ENCODE assay signal across 19 cellular contexts in the genomic region with DNA sequence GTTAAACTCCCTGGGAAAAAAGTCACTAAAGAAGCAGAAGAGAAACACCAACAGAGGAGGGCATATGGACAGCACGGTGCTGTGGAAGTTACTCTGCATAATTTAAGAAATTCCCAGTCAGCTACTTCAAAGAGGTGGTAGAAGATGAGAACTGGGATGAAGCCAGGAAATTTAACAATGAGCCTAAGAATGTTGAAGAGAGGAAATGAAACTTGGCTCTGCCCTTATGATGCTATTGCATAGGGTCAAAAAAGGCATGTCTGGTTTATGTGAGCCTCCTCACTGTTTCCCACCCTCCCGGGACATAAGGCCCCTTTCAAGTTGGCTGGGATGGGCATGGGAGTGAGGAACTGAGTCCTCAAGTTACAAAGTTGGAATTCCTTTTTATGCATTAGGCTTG. TPM values are rescaled to one million over a fixed set of nuclear protein-coding genes. Genes with fewer than 3 reads are reported as not detected.
DNase-seq lines count a peak whose midpoint lies in the region; ATAC-seq and TF ChIP-seq lines count a peak whose summit lies in the region.
"Had no signal": no experiment of that assay in that cellular context is flagged by ENCODE, and none has a peak within 500 bp of the region (broad histone marks: within the 10 kb centered on the region; RNA-seq: fewer than 3 reads in every experiment).

No MANE protein-coding gene starts in this region.

- no TSS peak for BruUV-seq in A673 (replicated peaks; lab: Mats Ljungman, UMichigan)
- BruUV-seq in Caco-2 (replicated peaks; lab: Mats Ljungman, UMichigan) = no TSS peak

- H3K27ac ChIP-seq in A673 (ENCODE audit: low read depth, low read length, poor library complexity, severe bottlenecking) = no peak overlapping the region
- H3K27ac ChIP-seq in spleen = no peak overlapping the region

- H3K27me3 Mint-ChIP-seq in Caco-2 (ENCODE audit: insufficient read depth, unreplicated experiment) = no peaks in the 10 kb centered on the region

- POLR2A ChIA-PET in A673 (lab: Charles Lee; ENCODE audit: low non-redundant PET) = interaction anchor here (0.5 kb wide), 1 partner anchor 58 kb away, joined by 3 read pairs; no protein-coding TSS in a partner anchor
- POLR2A ChIA-PET in Caco-2 (lab: Charles Lee) = interaction anchor here (0.9 kb wide), 1 partner anchor 52 kb away, joined by 3 read pairs; no protein-coding TSS in a partner anchor

- H3K4me3 Mint-ChIP-seq in Caco-2 (ENCODE audit: unreplicated experiment) = no peak overlapping the region
- H3K4me3 Mint-ChIP-seq: CD14-positive monocyte, GM23338 had no signal

- no peaks in the 10 kb centered on the region for H3K36me3 ChIP-seq in A673 (ENCODE audit: insufficient read depth, low read length, poor library complexity, severe bottlenecking)
- no peaks in the 10 kb centered on the region for H3K36me3 ChIP-seq in Caco-2 (ENCODE audit: control insufficient read depth, insufficient read depth, low read length)
- H3K36me3 ChIP-seq in spleen = no peaks in the 10 kb centered on the region

- no peaks in the 10 kb centered on the region for H3K27me3 ChIP-seq in A673 (replicated peaks; ENCODE audit: insufficient read depth, low read depth, low read length, poor library complexity)
- no peaks in the 10 kb centered on the region for H3K27me3 ChIP-seq in Caco-2 (replicated peaks; ENCODE audit: control insufficient read depth, insufficient read depth, low read length)
- H3K27me3 ChIP-seq in spleen (replicated peaks in 1 of 7) = peaks cover 0 to 8% (median 0%) of the 10 kb centered on the region in 7 donors

- H3K27ac Mint-ChIP-seq in Caco-2 (ENCODE audit: unreplicated experiment) = peak overlapping the region; percentile 19
- H3K27ac Mint-ChIP-seq: CD14-positive monocyte, GM23338 had no signal

- ATAC-seq in GM21529 (IDR thresholded peaks at IDR 0.05; ENCODE audit: unreplicated experiment) = no peak
- ATAC-seq: GM23338 had no signal

- no peak for TF ChIP-seq POLR2A in spleen (IDR thresholded peaks at IDR 0.05)

- no peak for TF ChIP-seq CTCF in A673 (conservative IDR thresholded peaks at IDR 0.05; ENCODE audit: low read depth, low read length)
- TF ChIP-seq CTCF in Caco-2 (IDR thresholded peaks at IDR 0.05; ENCODE audit: insufficient read depth in 1 of 2, low read depth in 1 of 2, low read length in 1 of 2, severe bottlenecking in 1 of 2, unreplicated experiment in 1 of 2) = no peak
- no peak for TF ChIP-seq CTCF in spleen (IDR thresholded peaks at IDR 0.05 in 8 of 11, conservative IDR thresholded peaks at IDR 0.05 in 3 of 11)

- H3K4me1 ChIP-seq in A673 (ENCODE audit: insufficient read depth, low read length, poor library complexity, severe bottlenecking) = peaks cover 5% of the 10 kb centered on the region
- H3K4me1 ChIP-seq in Caco-2 = peaks cover 8% of the 10 kb centered on the region
- H3K4me1 ChIP-seq in spleen = peaks cover 0 to 6% (median 0%) of the 10 kb centered on the region in 6 donors

- H3K36me3 Mint-ChIP-seq in Caco-2 (ENCODE audit: insufficient read depth, unreplicated experiment) = no peaks in the 10 kb centered on the region
- H3K36me3 Mint-ChIP-seq: CD14-positive monocyte had no signal

- CTCF ChIA-PET in A673 (lab: Charles Lee) = interaction anchor here (0.5 kb wide), 1 partner anchor 180 kb away, joined by 4 read pairs; no protein-coding TSS in a partner anchor
- CTCF ChIA-PET in Caco-2 (lab: Charles Lee) = interaction anchor here (0.6 kb wide), 1 partner anchor 181 kb away, joined by 3 read pairs; no protein-coding TSS in a partner anchor

- intact Hi-C loops in A673 (cut with micrococcal nuclease; ENCODE audit: unreplicated experiment) = no loop called here
- intact Hi-C loops in Caco-2 (cut with micrococcal nuclease; ENCODE audit: unreplicated experiment) = no loop called here
- intact Hi-C loops in spleen (cut with DNase I; ENCODE audit: low total_unique reads) = no loop called here

- H3K4me3 ChIP-seq in A673 (ENCODE audit: low read depth, low read length, poor library complexity, severe bottlenecking) (no peak overlapping the region), Caco-2 (ENCODE audit: low read depth, low read length) (no peak overlapping the region), spleen (no peak overlapping the region)
- H3K4me3 ChIP-seq: GM23338 had no signal

- H3K9me3 ChIP-seq in A673 (ENCODE audit: low read depth, low read length, poor library complexity, severe bottlenecking) (no peaks in the 10 kb centered on the region), Caco-2 (no peaks in the 10 kb centered on the region; the same call in 1 of the 2 replicates), spleen (peaks cover 0 to 1% (median 0%) of the 10 kb centered on the region in 8 donors)

- DNase-seq in A673 (ENCODE audit: low spot score) (peak; percentile 17), Caco-2 (no peak), RPMI8226 (peak; percentile 66), dermis blood vessel endothelial cell (peak; percentile 22), spleen (no peak)
- no peak for DNase-seq in activated T-cell treated with anti-CD3 and anti-CD28 coated beads, Interleukin-2, amount 50 U/mL, for 48 hours
- no peak for DNase-seq in activated CD8-positive, alpha-beta memory T cell treated with anti-CD3 and anti-CD28 coated beads, Interleukin-2, amount 50 U/mL, for 4 hours
- DNase-seq: AML-193, DMS53, KBM-7, NCI-H1105, NCI-H1694 treated with DMSO at 0.1 percent for 48 hours, NCI-H2107, NCI-H345, NCI-H526 had no signal

- H3K9me3 Mint-ChIP-seq in Caco-2 (ENCODE audit: unreplicated experiment) = peaks cover 12% of the 10 kb centered on the region

- no peaks in the 10 kb centered on the region for H3K4me1 Mint-ChIP-seq in Caco-2 (ENCODE audit: low read depth, unreplicated experiment)
- H3K4me1 Mint-ChIP-seq: GM23338 had no signal

- 36 to 69% (median 58%) methylated on average over 2 of the region's 2 CpGs for WGBS in spleen, 5 donors

RNA-seq across cellular contexts. Expression of gene SNX18, which starts 25.4 kb away (rescaled TPM):
- total RNA-seq in A673 (2021) = 140 and 143 TPM in 2 replicates
- total RNA-seq in Caco-2 (2022) = 25.0 and 28.0 TPM in 2 replicates
- 22.2 and 32.0 TPM in 2 replicates for total RNA-seq in dermis blood vessel endothelial cell
- 10 to 100 TPM; 59.2 to 82.5 (median 71.9) TPM for total RNA-seq in spleen
- 10 to 100 TPM in 1 of 3 donors, 1 to 10 TPM in 2; 4.8 to 13.0 (median 8.2) TPM for polyA plus RNA-seq in spleen

RNA-seq across cellular contexts. Expression of gene HSPB3, which starts 36.7 kb away (rescaled TPM):
- total RNA-seq in A673 (2021) (not detected in 2 replicates), Caco-2 (2022) (0.54 TPM in 1 of 2 replicates, not detected in the other), dermis blood vessel endothelial cell (not detected in 2 replicates), spleen (under 1 TPM in 1 of 7 donors, not detected in 6; 0.49 TPM)
- polyA plus RNA-seq in spleen = under 1 TPM; 0.45 to 0.67 (median 0.59) TPM
- total RNA-seq: GM23338, OCI-LY7 had no signal
- polyA plus RNA-seq: CD14-positive monocyte, GM23338 had no signal

Comparison
In these comparisons a context has a peak if more than half of its experiments do, and no peak if none do; other contexts are left out.
1. DNase-seq: peak in A673 (single experiment), RPMI8226 (single experiment) and dermis blood vessel endothelial cell (single experiment); none in Caco-2 (0 of 2), spleen (single experiment), activated T-cell treated with anti-CD3 and anti-CD28 coated beads, Interleukin-2, amount 50 U/mL, for 48 hours (0 of 2) and activated CD8-positive, alpha-beta memory T cell treated with anti-CD3 and anti-CD28 coated beads, Interleukin-2, amount 50 U/mL, for 4 hours (single experiment).